ENCODE assay signal across 9 cellular contexts in the genomic region with DNA sequence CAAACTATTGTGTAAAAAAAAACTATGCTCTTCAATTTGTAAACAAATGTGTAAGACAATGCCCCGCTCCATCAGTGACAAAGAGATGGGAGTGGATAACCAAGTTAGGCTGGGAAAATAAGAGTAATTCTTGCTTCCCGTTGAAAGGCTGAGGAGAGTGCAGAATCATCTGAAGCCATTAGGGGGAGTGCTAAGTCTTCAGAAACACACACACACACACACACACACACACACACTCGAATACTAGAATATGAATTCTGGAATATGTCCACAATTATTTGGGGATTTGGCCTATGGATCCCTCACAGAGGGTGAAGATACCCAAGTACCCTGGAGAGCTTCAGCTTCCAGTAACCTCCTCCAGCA. TPM values are rescaled to one million over a fixed set of nuclear protein-coding genes. Genes with fewer than 3 reads are reported as not detected.
DNase-seq lines count a peak whose midpoint lies in the region; ATAC-seq and TF ChIP-seq lines count a peak whose summit lies in the region.
"Had no signal": no experiment of that assay in that cellular context is flagged by ENCODE, and none has a peak within 500 bp of the region (broad histone marks: within the 10 kb centered on the region; RNA-seq: fewer than 3 reads in every experiment).

No MANE protein-coding gene starts in this region.

- DNase-seq in activated CD4-positive, alpha-beta T cell treated with anti-CD3 and anti-CD28 coated beads for 48 hours = peak; percentile 15
- no peak for DNase-seq in activated CD4-positive, alpha-beta T cell treated with anti-CD3 and anti-CD28 coated beads, Interleukin-2, amount 50 U/mL, for 1 hour
- DNase-seq in NCI-H748 treated with DMSO at 0.1 percent for 48 hours (lab: John Stamatoyannopoulos, UW) (peak; percentile 35), cardiac fibroblast (ENCODE audit: low read depth in 2 of 2) (peak; percentile 93 to 94), lower lobe of right lung (no peak)

- ATAC-seq in HG03139 (IDR thresholded peaks at IDR 0.05; ENCODE audit: unreplicated experiment) (peak; percentile 39), lower lobe of right lung (peak; percentile 74 to 78), GM21529 (IDR thresholded peaks at IDR 0.05; ENCODE audit: unreplicated experiment) (no peak), GM18867 (IDR thresholded peaks at IDR 0.05; ENCODE audit: unreplicated experiment) (no peak)

- H3K9me3 ChIP-seq in lower lobe of right lung = no peaks in the 10 kb centered on the region
- H3K9me3 ChIP-seq: body of pancreas had no signal

- H3K27me3 ChIP-seq in lower lobe of right lung (ENCODE audit: low read depth) = peaks cover 48% of the 10 kb centered on the region

- no peak overlapping the region for H3K27ac ChIP-seq in lower lobe of right lung

- H3K4me1 ChIP-seq in lower lobe of right lung = peaks cover 23% of the 10 kb centered on the region

- no peak overlapping the region for H3K4me3 ChIP-seq in cardiac fibroblast (replicated peaks in 1 of 2; ENCODE audit: low read depth in 2 of 2, low read length in 2 of 2)
- H3K4me3 ChIP-seq in lower lobe of right lung = no peak overlapping the region
- H3K4me3 ChIP-seq: body of pancreas had no signal

- intact Hi-C loops in lower lobe of right lung (cut with DNase I) = no loop called here

- no peaks in the 10 kb centered on the region for H3K36me3 ChIP-seq in lower lobe of right lung

- TF ChIP-seq CTCF in cardiac fibroblast (IDR thresholded peaks at IDR 0.05; ENCODE audit: low read depth, low read length) (peak; percentile 64), lower lobe of right lung (IDR thresholded peaks at IDR 0.05) (no peak)

RNA-seq across cellular contexts. Expression of gene ROBO3, which starts 27.8 kb away (rescaled TPM):
- total RNA-seq in lower lobe of right lung = 11.3 TPM

RNA-seq across cellular contexts. Expression of gene MSANTD2, which starts 37.3 kb away (rescaled TPM):
- total RNA-seq in lower lobe of right lung = 15.4 TPM

Comparison
In these comparisons a context has a peak if more than half of its experiments do, and no peak if none do; other contexts are left out.
1. DNase-seq: peak in activated CD4-positive, alpha-beta T cell treated with anti-CD3 and anti-CD28 coated beads for 48 hours (single experiment), NCI-H748 treated with DMSO at 0.1 percent for 48 hours (single experiment) and cardiac fibroblast (2 of 2); none in activated CD4-positive, alpha-beta T cell treated with anti-CD3 and anti-CD28 coated beads, Interleukin-2, amount 50 U/mL, for 1 hour (single experiment) and lower lobe of right lung (single experiment).
2. ATAC-seq: peak in HG03139 (single experiment) and lower lobe of right lung (2 of 2); none in GM21529 (single experiment) and GM18867 (single experiment).